In the genomic region with DNA sequence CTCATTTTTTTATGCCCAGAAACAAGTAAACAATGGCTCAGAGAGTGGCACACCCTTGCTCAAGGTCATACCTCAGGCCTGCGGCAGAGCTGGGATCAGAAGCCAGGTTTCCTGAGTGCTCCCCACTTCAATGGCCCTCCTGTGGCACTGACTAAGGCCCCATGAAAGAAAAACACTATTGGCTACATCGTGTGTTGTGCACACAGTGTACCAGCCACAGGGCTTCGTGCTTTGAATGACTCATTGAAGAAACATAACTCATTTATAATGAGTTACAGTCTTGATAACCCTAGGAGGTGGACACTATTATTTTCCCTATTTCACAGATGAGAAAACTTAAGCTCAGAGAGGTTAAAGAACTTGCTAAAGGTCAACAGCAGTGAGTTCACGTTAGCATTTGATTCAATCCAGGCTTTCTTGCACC, we compare ENCODE assay signal across 14 cellular contexts.
DNase-seq lines count a peak whose midpoint lies in the region; ATAC-seq and TF ChIP-seq lines count a peak whose summit lies in the region.
"Had no signal": no experiment of that assay in that cellular context is flagged by ENCODE, and none has a peak within 500 bp of the region (broad histone marks: within the 10 kb centered on the region; RNA-seq: fewer than 3 reads in every experiment).

No MANE protein-coding gene starts in this region.

- H3K36me3 ChIP-seq in neural progenitor cell: no peaks in the 10 kb centered on the region

- H3K9me3 Mint-ChIP-seq in neural progenitor cell: no peaks in the 10 kb centered on the region
- H3K9me3 Mint-ChIP-seq: CD8-positive, alpha-beta memory T cell had no signal

- H3K36me3 Mint-ChIP-seq in neural progenitor cell: peaks cover 2% of the 10 kb centered on the region
- H3K36me3 Mint-ChIP-seq: CD8-positive, alpha-beta memory T cell had no signal

- no peak overlapping the region for H3K9ac ChIP-seq in neural progenitor cell

- no peak overlapping the region for H3K27ac ChIP-seq in neural progenitor cell

- H4K20me1 ChIP-seq in neural progenitor cell (ENCODE audit: low read depth): no peaks in the 10 kb centered on the region

- H2AFZ ChIP-seq in neural progenitor cell (replicated peaks): no peak overlapping the region

- peak; percentile 94 for DNase-seq in DMS53 (lab: John Stamatoyannopoulos, UW)
- DNase-seq in NCI-H226: peak; percentile 56
- peak; percentile 80 for DNase-seq in dermis blood vessel endothelial cell
- DNase-seq in neural progenitor cell (ENCODE audit: low spot score): no peak
- no peak for DNase-seq in SK-N-DZ (ENCODE audit: low spot score)
- no peak for DNase-seq in stimulated activated CD4-positive, alpha-beta T cell treated with anti-CD3 and anti-CD28 coated beads, Interleukin-1b, Interleukin-23, amount 100 ng/mL, for 48 hours
- DNase-seq: activated effector memory CD4-positive, alpha-beta T cell treated with Interleukin-2 at 50 U/mL for 16 hours; CD8-positive, alpha-beta memory T cell; NCI-H1694 treated with DMSO at 0.1 percent for 48 hours; SIG-M5; stimulated activated naive CD4-positive, alpha-beta T cell had no signal

- H3K4me3 Mint-ChIP-seq in neural progenitor cell: peak overlapping the region; percentile 22
- H3K4me3 Mint-ChIP-seq: CD8-positive, alpha-beta memory T cell had no signal

- no peaks in the 10 kb centered on the region for H3K79me2 ChIP-seq in neural progenitor cell (ENCODE audit: low read depth)

- no peak overlapping the region for H3K4me2 ChIP-seq in neural progenitor cell

- no peak for TF ChIP-seq CTCF in neural progenitor cell (IDR thresholded peaks at IDR 0.05)

- peaks cover 66% of the 10 kb centered on the region for H3K4me1 Mint-ChIP-seq in neural progenitor cell
- H3K4me1 Mint-ChIP-seq: CD8-positive, alpha-beta memory T cell had no signal

- H3K27me3 ChIP-seq in neural progenitor cell: no peaks in the 10 kb centered on the region

- H3K27me3 Mint-ChIP-seq in neural progenitor cell (ENCODE audit: insufficient read depth, low read depth): peaks cover 5% of the 10 kb centered on the region

- peak overlapping the region; percentile 95 for H3K27ac Mint-ChIP-seq in neural progenitor cell
- H3K27ac Mint-ChIP-seq: CD8-positive, alpha-beta memory T cell had no signal

- ATAC-seq in HG02840 (IDR thresholded peaks at IDR 0.05; ENCODE audit: low FRiP score, unreplicated experiment) (no peak), GM21786 (IDR thresholded peaks at IDR 0.05; ENCODE audit: unreplicated experiment) (no peak)
- ATAC-seq: activated CD4-positive, CD25-positive, alpha-beta regulatory T cell treated with anti-CD3 and anti-CD28 coated beads, Interleukin-2, amount 50 U/mL, for 24 hours had no signal

- H3F3A ChIP-seq in neural progenitor cell (ENCODE audit: low read depth): no peaks in the 10 kb centered on the region

- no peak overlapping the region for H3K4me3 ChIP-seq in neural progenitor cell

- no peaks in the 10 kb centered on the region for H3K9me3 ChIP-seq in neural progenitor cell (ENCODE audit: low read depth)

- H3K4me1 ChIP-seq in neural progenitor cell: peaks cover 5% of the 10 kb centered on the region

Comparison
In these comparisons a context has a peak if more than half of its experiments do, and no peak if none do; other contexts are left out.
1. DNase-seq: peak in DMS53 (single experiment), NCI-H226 (single experiment) and dermis blood vessel endothelial cell (single experiment); none in neural progenitor cell (single experiment), SK-N-DZ (single experiment) and stimulated activated CD4-positive, alpha-beta T cell treated with anti-CD3 and anti-CD28 coated beads, Interleukin-1b, Interleukin-23, amount 100 ng/mL, for 48 hours (single experiment).